12 cellular contexts compared by ENCODE assay signal in genomic region chr22:45006101-45006872, GRCh38. TPM values are rescaled to one million over a fixed set of nuclear protein-coding genes. Genes with fewer than 3 reads are reported as not detected.
DNase-seq lines count a peak whose midpoint lies in the region; ATAC-seq, FAIRE-seq and TF ChIP-seq lines count a peak whose summit lies in the region.
"Had no signal": no experiment of that assay in that cellular context is flagged by ENCODE, and none has a peak within 500 bp of the region (broad histone marks: within the 10 kb centered on the region; RNA-seq: fewer than 3 reads in every experiment).

No MANE protein-coding gene starts in this region.

- H3K27me3 ChIP-seq in left ventricle myocardium inferior (ENCODE audit: low read depth), result peaks cover 88% of the 10 kb centered on the region

- ATAC-seq in left ventricle myocardium superior (no peak), GM21423 (IDR thresholded peaks at IDR 0.05; ENCODE audit: unreplicated experiment) (no peak)
- ATAC-seq: activated CD8-positive, alpha-beta memory T cell treated with anti-CD3 and anti-CD28 coated beads, Interleukin-2, amount 10 ng/mL, durations not matched to agents 7 days and 5 days had no signal

- intact Hi-C loops in left ventricle myocardium inferior (cut with micrococcal nuclease), result no loop called here
- intact Hi-C loops in left ventricle myocardium superior (cut with micrococcal nuclease), result no loop called here

- H3K9me3 Mint-ChIP-seq in nephron, result no peaks in the 10 kb centered on the region

- H3K4me3 Mint-ChIP-seq in nephron, result peak overlapping the region; percentile 87 to 95 (median 94)
- H3K4me3 Mint-ChIP-seq: activated CD8-positive, alpha-beta memory T cell treated with anti-CD3 and anti-CD28 coated beads, Interleukin-2, amount 10 ng/mL, durations not matched to agents 7 days and 5 days had no signal

- no peaks in the 10 kb centered on the region for H3K9me3 ChIP-seq in left ventricle myocardium inferior (replicated peaks)

- peak overlapping the region; percentile 88 to 98 (median 97) for H3K27ac Mint-ChIP-seq in nephron
- H3K27ac Mint-ChIP-seq: activated CD8-positive, alpha-beta memory T cell treated with anti-CD3 and anti-CD28 coated beads, Interleukin-2, amount 10 ng/mL, durations not matched to agents 7 days and 5 days had no signal

- TF ChIP-seq CTCF in left ventricle myocardium inferior (IDR thresholded peaks at IDR 0.05; ENCODE audit: borderline replicate concordance) (no peak), nephron (IDR thresholded peaks at IDR 0.05; ENCODE audit: unreplicated experiment in 3 of 3) (no peak)

- H3K27ac ChIP-seq in left ventricle myocardium inferior (replicated peaks), result peak overlapping the region; percentile 46

- peaks cover 44% of the 10 kb centered on the region for H3K4me1 ChIP-seq in left ventricle myocardium inferior

- H3K4me1 Mint-ChIP-seq in nephron, result peaks cover 33% of the 10 kb centered on the region

- peak overlapping the region; percentile 69 for H3K4me3 ChIP-seq in left ventricle myocardium inferior

- no peaks in the 10 kb centered on the region for H3K36me3 ChIP-seq in left ventricle myocardium inferior

- DNase-seq in left ventricle myocardium inferior, result no peak
- DNase-seq in left ventricle myocardium superior, result no peak
- DNase-seq in kidney glomerular epithelial cell (lab: John Stamatoyannopoulos, UW), result no peak
- DNase-seq in stimulated activated CD4-positive, alpha-beta T cell treated with anti-CD3 and anti-CD28 coated beads, Interleukin-12 subunit alpha, Interleukin-12 subunit beta, amount 100 ng/mL, for 4 hours, result no peak
- DNase-seq in iPS-NIHi11 (ENCODE audit: low spot score), result no peak
- DNase-seq: activated CD8-positive, alpha-beta memory T cell treated with anti-CD3 and anti-CD28 coated beads, Interleukin-2, amount 10 ng/mL, durations not matched to agents 7 days and 5 days; effector CD4-positive, alpha-beta T cell; NCI-H2171 had no signal

- FAIRE-seq in endometrium (lab: Jason Lieb, UNC), result peak; percentile 83

- H3K36me3 Mint-ChIP-seq in nephron (ENCODE audit: low read depth), result peaks cover 25% of the 10 kb centered on the region
- H3K36me3 Mint-ChIP-seq: activated CD8-positive, alpha-beta memory T cell treated with anti-CD3 and anti-CD28 coated beads, Interleukin-2, amount 10 ng/mL, durations not matched to agents 7 days and 5 days had no signal

- peaks cover 7% of the 10 kb centered on the region for H3K27me3 Mint-ChIP-seq in nephron (ENCODE audit: low read depth)

RNA-seq across cellular contexts. Expression of gene PHF21B, which starts 3.5 kb away (rescaled TPM):
- total RNA-seq in left ventricle myocardium inferior (0.69 TPM), left ventricle myocardium superior (0.35 TPM)
- total RNA-seq: lung microvascular endothelial cell had no signal
